8 cellular contexts compared by ENCODE assay signal in genomic region chr5:80083115-80083890, GRCh38. TPM values are rescaled to one million over a fixed set of nuclear protein-coding genes. Genes with fewer than 3 reads are reported as not detected.
DNase-seq lines count a peak whose midpoint lies in the region; ATAC-seq, FAIRE-seq and TF ChIP-seq lines count a peak whose summit lies in the region.

No MANE protein-coding gene starts in this region.

- dilution Hi-C loops in mammary epithelial cell (cut with HindIII; ENCODE audit: low sequenced_read_pairs) = no loop called here

- no peak for FAIRE-seq in small intestine (lab: Jason Lieb, UNC)

- CTCF ChIA-PET in mammary epithelial cell (lab: Charles Lee; ENCODE audit: low non-redundant PET) = interaction anchor here (0.6 to 1.1 kb wide), 11 partner anchors 27 to 1184 kb away, joined by 3 to 8 read pairs (median 4); no protein-coding TSS in a partner anchor

- H3K27ac ChIP-seq in mammary epithelial cell (ENCODE audit: insufficient read depth, low read depth, low read length) (no peak overlapping the region), small intestine (ENCODE audit: low read depth in 1 of 2, low read length in 1 of 2) (peak overlapping the region in 1 of 2 donors; percentile 3)

- in situ Hi-C loops in mammary epithelial cell (cut with MboI; ENCODE audit: low sequenced_read_pairs in 2 of 2) = loop anchor here (5.0 to 25.0 kb wide), 4 partner anchors 156 to 1046 kb away; no protein-coding TSS in a partner anchor

- no peaks in the 10 kb centered on the region for H3K79me2 ChIP-seq in mammary epithelial cell (ENCODE audit: insufficient read depth, low read length)

- H3K4me3 ChIP-seq in mammary epithelial cell (replicated peaks in 1 of 3; ENCODE audit: insufficient read depth in 1 of 3, low read depth in 2 of 3, low read length in 3 of 3) = peak overlapping the region in 2 of 3 experiments; percentile 1 to 14
- H3K4me3 ChIP-seq in small intestine (ENCODE audit: low read depth in 1 of 2, low read length in 2 of 2) = no peak overlapping the region

- H2AFZ ChIP-seq in mammary epithelial cell (ENCODE audit: low read depth, low read length) = peak overlapping the region; percentile 57

- BruUV-seq in mammary epithelial cell (replicated peaks; lab: Mats Ljungman, UMichigan) = no TSS peak

- peak; percentile 43 for ATAC-seq in GM18868 (IDR thresholded peaks at IDR 0.05; ENCODE audit: unreplicated experiment)
- ATAC-seq in GM21515 (IDR thresholded peaks at IDR 0.05; ENCODE audit: unreplicated experiment) = no peak

- H3K36me3 ChIP-seq in mammary epithelial cell (ENCODE audit: insufficient read depth, low read length) (no peaks in the 10 kb centered on the region), small intestine (ENCODE audit: control insufficient read depth in 2 of 2, insufficient read depth in 2 of 2, low read length in 2 of 2) (no peaks in the 10 kb centered on the region)

- DNase-seq in AG09319 (ENCODE audit: extremely low read depth, low read depth) (peak; percentile 56), NCI-H1048 (lab: John Stamatoyannopoulos, UW) (peak; percentile 50), SKM-1 (lab: John Stamatoyannopoulos, UW; ENCODE audit: unreplicated experiment) (peak; percentile 50), mammary epithelial cell (peak; percentile 52), inferior parietal cortex (ENCODE audit: extremely low spot score) (peak; percentile 85), small intestine (peak; percentile 48)

- WGBS in mammary epithelial cell (ENCODE audit: low coverage, missing lambda C conversion rate) = 31% methylated on average over 18 of the region's 19 CpGs
- 30 to 42% (median 42%) methylated on average over 19 of the region's 19 CpGs for WGBS in small intestine, 3 donors

- H3K9me3 ChIP-seq in mammary epithelial cell (replicated peaks; ENCODE audit: insufficient read depth, low read length) (no peaks in the 10 kb centered on the region), small intestine (ENCODE audit: control insufficient read depth, low read depth) (no peaks in the 10 kb centered on the region)

- H3K27me3 ChIP-seq in mammary epithelial cell (ENCODE audit: insufficient read depth, low read length) (no peaks in the 10 kb centered on the region), small intestine (ENCODE audit: control insufficient read depth in 2 of 2, insufficient read depth in 2 of 2, low read length in 2 of 2) (no peaks in the 10 kb centered on the region)

- peak; percentile 61 for TF ChIP-seq CTCF in AG09319 (IDR thresholded peaks at IDR 0.05; ENCODE audit: low read depth, low read length)
- peak; percentile 61 to 64 for TF ChIP-seq CTCF in mammary epithelial cell (conservative IDR thresholded peaks at IDR 0.05 in 1 of 2, IDR thresholded peaks at IDR 0.05 in 1 of 2; ENCODE audit: extremely low read depth in 1 of 2, insufficient read depth in 1 of 2, low read depth in 1 of 2, low read length in 2 of 2)

- H3K4me1 ChIP-seq in mammary epithelial cell (ENCODE audit: insufficient read depth, low read length) (no peaks in the 10 kb centered on the region), small intestine (ENCODE audit: control insufficient read depth in 2 of 2, insufficient read depth in 1 of 2, low read depth in 1 of 2, low read length in 1 of 2) (peaks cover 0 to 2% of the 10 kb centered on the region in 2 donors)

- intact Hi-C loops in mammary epithelial cell (cut with micrococcal nuclease) = loop anchor here (1.0 to 5.0 kb wide), 8 partner anchors 93 to 1059 kb away; partner anchors contain the start of gene MTX3

- no peaks in the 10 kb centered on the region for H4K20me1 ChIP-seq in mammary epithelial cell (ENCODE audit: insufficient read depth, low read length)

- no peak overlapping the region for H3K9ac ChIP-seq in mammary epithelial cell (ENCODE audit: insufficient read depth, low read length)

- H3K4me2 ChIP-seq in mammary epithelial cell (ENCODE audit: insufficient read depth, low read depth, low read length) = peak overlapping the region; percentile 45

RNA-seq across cellular contexts. Expression of gene THBS4, which starts 48.2 kb away (rescaled TPM):
- under 1 TPM; under 0.01 to 0.92 TPM for total RNA-seq in mammary epithelial cell
- 0.23 TPM for polyA plus RNA-seq in mammary epithelial cell
- not detected for polyA minus RNA-seq in mammary epithelial cell
- polyA plus RNA-seq in small intestine = 1 to 10 TPM in 2 of 3 donors, not detected in 1; 1.4 to 3.3 TPM

Comparison
In these comparisons a context has a peak if more than half of its experiments do, and no peak if none do; other contexts are left out.
1. H3K4me3 ChIP-seq: peak in mammary epithelial cell (2 of 3); none in small intestine (0 of 2).
2. Peak in every context shown above with its lines, with median percentiles within 50 percentile points of each other: DNase-seq.